8 cellular contexts compared by ENCODE assay signal in genomic region chr9:36862206-36863145, GRCh38.
A peak's percentile ranks its signal among the peaks of the same experiment; 100 is the strongest.
DNase-seq lines count a peak whose midpoint lies in the region; ATAC-seq, FAIRE-seq and TF ChIP-seq lines count a peak whose summit lies in the region.

No MANE protein-coding gene starts in this region.

- no peaks in the 10 kb centered on the region for H3K36me3 ChIP-seq in Caco-2 (ENCODE audit: control insufficient read depth, insufficient read depth, low read length)
- no peaks in the 10 kb centered on the region for H3K36me3 ChIP-seq in IMR-90 (ENCODE audit: control insufficient read depth, insufficient read depth, low read length)
- no peaks in the 10 kb centered on the region for H3K36me3 ChIP-seq in astrocyte (ENCODE audit: insufficient read depth, low read length)
- H3K36me3 ChIP-seq in thyroid gland, result no peaks in the 10 kb centered on the region
- no peaks in the 10 kb centered on the region for H3K36me3 ChIP-seq in CD4-positive, alpha-beta memory T cell (ENCODE audit: insufficient read depth, low read length)

- H3K4me2 ChIP-seq in IMR-90 (ENCODE audit: low read depth, low read length) (no peak overlapping the region), astrocyte (ENCODE audit: low read length) (no peak overlapping the region)

- H4K8ac ChIP-seq in IMR-90 (ENCODE audit: low read depth in 2 of 2, low read length in 2 of 2), result no peak overlapping the region

- no peaks in the 10 kb centered on the region for H3K9me1 ChIP-seq in IMR-90 (ENCODE audit: insufficient read depth, low read length)

- peak overlapping the region; percentile 70 for H2AK9ac ChIP-seq in IMR-90 (replicated peaks; ENCODE audit: low read depth, low read length, poor library complexity)

- DNase-seq in Caco-2, result peak; percentile 56 to 60
- peak; percentile 35 for DNase-seq in IMR-90
- DNase-seq in astrocyte (ENCODE audit: low read depth), result peak; percentile 8
- peak; percentile 47 for DNase-seq in iris pigment epithelial cell (ENCODE audit: low read depth)
- peak; percentile 6 to 21 for DNase-seq in thyroid gland
- no peak for DNase-seq in CD4-positive, alpha-beta memory T cell

- H3K27me3 Mint-ChIP-seq in Caco-2 (ENCODE audit: insufficient read depth, unreplicated experiment) (no peaks in the 10 kb centered on the region), astrocyte (ENCODE audit: low read depth, unreplicated experiment) (peaks cover 74% of the 10 kb centered on the region)
- H3K27me3 Mint-ChIP-seq in CD4-positive, alpha-beta memory T cell, result peaks cover 2 to 10% of the 10 kb centered on the region in 2 donors

- no peak overlapping the region for H2BK5ac ChIP-seq in IMR-90 (ENCODE audit: low read depth, low read length, poor library complexity, severe bottlenecking)

- WGBS in IMR-90 (ENCODE audit: extremely low coverage in 2 of 2, insufficient read length in 1 of 2), 2 experiments, result 68% methylated on average over 3 of the region's 21 CpGs; no CpG with 5 or more reads in 1 of the 2 experiments
- 43 to 56% methylated on average over 16 to 21 of the region's 21 CpGs for WGBS in thyroid gland, 2 donors

- no peak overlapping the region for H3K14ac ChIP-seq in IMR-90 (replicated peaks; ENCODE audit: low read depth, low read length)

- TF ChIP-seq CTCF in Caco-2 (IDR thresholded peaks at IDR 0.05; ENCODE audit: insufficient read depth in 1 of 2, low read depth in 1 of 2, low read length in 1 of 2, severe bottlenecking in 1 of 2, unreplicated experiment in 1 of 2) (peak; percentile 72 to 79), IMR-90 (conservative IDR thresholded peaks at IDR 0.05; ENCODE audit: low read depth, low read length) (peak; percentile 56), astrocyte (IDR thresholded peaks at IDR 0.05; ENCODE audit: insufficient read depth, low read depth, low read length) (peak; percentile 65), thyroid gland (IDR thresholded peaks at IDR 0.05) (peak in 3 of 6 experiments; percentile 13 to 50 (median 16))

- no peak overlapping the region for H2BK120ac ChIP-seq in IMR-90 (ENCODE audit: low read depth, low read length)

- H3K56ac ChIP-seq in IMR-90 (ENCODE audit: extremely low read depth, insufficient read depth, low read length), result no peak overlapping the region

- H3K9me3 Mint-ChIP-seq in Caco-2 (ENCODE audit: unreplicated experiment) (no peaks in the 10 kb centered on the region), astrocyte (ENCODE audit: unreplicated experiment) (no peaks in the 10 kb centered on the region)
- H3K9me3 Mint-ChIP-seq in CD4-positive, alpha-beta memory T cell, result no peaks in the 10 kb centered on the region

- H2AK5ac ChIP-seq in IMR-90 (ENCODE audit: low read depth, low read length), result no peak overlapping the region

- no peak overlapping the region for H3K4me3 Mint-ChIP-seq in Caco-2 (ENCODE audit: unreplicated experiment)
- no peak overlapping the region for H3K4me3 Mint-ChIP-seq in astrocyte (ENCODE audit: unreplicated experiment)
- no peak overlapping the region for H3K4me3 Mint-ChIP-seq in CD4-positive, alpha-beta memory T cell

- no peaks in the 10 kb centered on the region for H3K79me2 ChIP-seq in astrocyte (ENCODE audit: insufficient read depth, low read length)

- no TSS peak for BruUV-seq in Caco-2 (replicated peaks; lab: Mats Ljungman, UMichigan)
- no TSS peak for BruUV-seq in IMR-90 (replicated peaks; lab: Mats Ljungman, UMichigan)

- no peak overlapping the region for H3K23ac ChIP-seq in IMR-90 (ENCODE audit: low read depth, low read length)

- H3K27me3 ChIP-seq in Caco-2 (replicated peaks; ENCODE audit: control insufficient read depth, insufficient read depth, low read length) (no peaks in the 10 kb centered on the region), IMR-90 (ENCODE audit: control insufficient read depth, insufficient read depth, low read length) (peaks cover 64% of the 10 kb centered on the region), astrocyte (ENCODE audit: insufficient read depth, low read length) (peaks cover 33% of the 10 kb centered on the region), thyroid gland (no peaks in the 10 kb centered on the region)
- no peaks in the 10 kb centered on the region for H3K27me3 ChIP-seq in CD4-positive, alpha-beta memory T cell (ENCODE audit: insufficient read depth, low read length)

- dilution Hi-C loops in IMR-90 (cut with HindIII; ENCODE audit: low sequenced_read_pairs, unreplicated experiment), result no loop called here

- H3K4me1 ChIP-seq in Caco-2 (peaks cover 23% of the 10 kb centered on the region), IMR-90 (ENCODE audit: control insufficient read depth, insufficient read depth, low read length) (no peaks in the 10 kb centered on the region), astrocyte (ENCODE audit: insufficient read depth, low read length) (no peaks in the 10 kb centered on the region), thyroid gland (no peaks in the 10 kb centered on the region)
- no peaks in the 10 kb centered on the region for H3K4me1 ChIP-seq in CD4-positive, alpha-beta memory T cell (ENCODE audit: insufficient read depth, low read length)

- in situ Hi-C loops in IMR-90 (cut with MboI; ENCODE audit: low sequenced_read_pairs), result loop anchor here (25.0 kb wide), 1 partner anchor 400 kb away; no protein-coding TSS in a partner anchor

- H2BK20ac ChIP-seq in IMR-90 (ENCODE audit: low read depth, low read length), result no peak overlapping the region

- no peak overlapping the region for H2BK15ac ChIP-seq in IMR-90 (ENCODE audit: low read depth, low read length)

- ATAC-seq in IMR-90 (ENCODE audit: low read depth) (peak; percentile 88), HG03342 (IDR thresholded peaks at IDR 0.05; ENCODE audit: unreplicated experiment) (no peak), HG02588 (IDR thresholded peaks at IDR 0.05; ENCODE audit: unreplicated experiment) (no peak)

- H2AFZ ChIP-seq in IMR-90 (replicated peaks; ENCODE audit: low read length, poor library complexity) (no peak overlapping the region), astrocyte (ENCODE audit: low read depth, low read length) (no peak overlapping the region)

- no peak for FAIRE-seq in astrocyte (lab: Jason Lieb, UNC)

- no peak overlapping the region for H3K27ac Mint-ChIP-seq in Caco-2 (ENCODE audit: unreplicated experiment)
- no peak overlapping the region for H3K27ac Mint-ChIP-seq in astrocyte (ENCODE audit: unreplicated experiment)
- no peak overlapping the region for H3K27ac Mint-ChIP-seq in CD4-positive, alpha-beta memory T cell

- H4K91ac ChIP-seq in IMR-90 (ENCODE audit: insufficient read depth, low read depth, low read length), result no peak overlapping the region

- peaks cover 19% of the 10 kb centered on the region for H3K4me1 Mint-ChIP-seq in Caco-2 (ENCODE audit: low read depth, unreplicated experiment)
- peaks cover 2% of the 10 kb centered on the region for H3K4me1 Mint-ChIP-seq in astrocyte (ENCODE audit: low read depth, unreplicated experiment)
- H3K4me1 Mint-ChIP-seq in CD4-positive, alpha-beta memory T cell, result no peaks in the 10 kb centered on the region

- POLR2A ChIA-PET in Caco-2 (lab: Charles Lee), result no interaction called here
- POLR2A ChIA-PET in IMR-90 (lab: Charles Lee; ENCODE audit: unreplicated experiment), result no interaction called here
- POLR2A ChIA-PET in CD4-positive, alpha-beta memory T cell (lab: Charles Lee; ENCODE audit: partially characterized antibody), result no interaction called here

- H3K9me3 ChIP-seq in Caco-2, result no peaks in the 10 kb centered on the region
- no peaks in the 10 kb centered on the region for H3K9me3 ChIP-seq in IMR-90 (ENCODE audit: control insufficient read depth, insufficient read depth, low read length)
- H3K9me3 ChIP-seq in astrocyte (ENCODE audit: insufficient read depth, low read depth, low read length), result no peaks in the 10 kb centered on the region
- no peaks in the 10 kb centered on the region for H3K9me3 ChIP-seq in thyroid gland
- H3K9me3 ChIP-seq in CD4-positive, alpha-beta memory T cell (ENCODE audit: control insufficient read depth in 1 of 2, low read length in 2 of 2), result no peaks in the 10 kb centered on the region

- H3K4me3 ChIP-seq in Caco-2 (ENCODE audit: low read depth, low read length) (no peak overlapping the region), IMR-90 (ENCODE audit: insufficient read depth, low read depth, low read length) (no peak overlapping the region), astrocyte (ENCODE audit: insufficient read depth, low read depth, low read length) (no peak overlapping the region), thyroid gland (replicated peaks in 1 of 3) (no peak overlapping the region)
- H3K4me3 ChIP-seq in CD4-positive, alpha-beta memory T cell (ENCODE audit: low read length in 2 of 2), result no peak overlapping the region

- peak; percentile 55 for TF ChIP-seq RAD21 in IMR-90 (IDR thresholded peaks at IDR 0.05; ENCODE audit: low read length)

- H3K9ac ChIP-seq in IMR-90 (ENCODE audit: low read depth, low read length) (no peak overlapping the region), astrocyte (ENCODE audit: low read length) (no peak overlapping the region)

- H4K5ac ChIP-seq in IMR-90 (ENCODE audit: low read depth, low read length), result no peak overlapping the region

- no peaks in the 10 kb centered on the region for H3K79me1 ChIP-seq in IMR-90 (ENCODE audit: low read depth in 1 of 2, low read length in 2 of 2)

- intact Hi-C loops in Caco-2 (cut with micrococcal nuclease; ENCODE audit: unreplicated experiment), result no loop called here
- intact Hi-C loops in IMR-90 (cut with micrococcal nuclease), result no loop called here
- intact Hi-C loops in thyroid gland (cut with DNase I), result no loop called here
- intact Hi-C loops in CD4-positive, alpha-beta memory T cell (cut with micrococcal nuclease), result no loop called here

- no peak for TF ChIP-seq POLR2A in IMR-90 (IDR thresholded peaks at IDR 0.05; ENCODE audit: low read depth, low read length)
- no peak for TF ChIP-seq POLR2A in thyroid gland (IDR thresholded peaks at IDR 0.05)

- CTCF ChIA-PET in Caco-2 (lab: Charles Lee), result no interaction called here
- CTCF ChIA-PET in IMR-90 (lab: Yijun Ruan, JAX), result interaction anchor here (0.5 kb wide), 1 partner anchor 1457 kb away, joined by 3 read pairs; no protein-coding TSS in a partner anchor
- CTCF ChIA-PET in CD4-positive, alpha-beta memory T cell (lab: Charles Lee; ENCODE audit: partially characterized antibody), result interaction anchor here (1.1 kb wide), 1 partner anchor 11 kb away, joined by 8 read pairs; no protein-coding TSS in a partner anchor

- no peaks in the 10 kb centered on the region for H3K36me3 Mint-ChIP-seq in Caco-2 (ENCODE audit: insufficient read depth, unreplicated experiment)
- H3K36me3 Mint-ChIP-seq in astrocyte (ENCODE audit: low read depth, unreplicated experiment), result no peaks in the 10 kb centered on the region
- H3K36me3 Mint-ChIP-seq in CD4-positive, alpha-beta memory T cell, result no peaks in the 10 kb centered on the region

- no peaks in the 10 kb centered on the region for H4K20me1 ChIP-seq in IMR-90 (ENCODE audit: insufficient read depth, low read length)
- no peaks in the 10 kb centered on the region for H4K20me1 ChIP-seq in astrocyte (ENCODE audit: insufficient read depth, low read length)

- H3K4ac ChIP-seq in IMR-90 (ENCODE audit: low read depth, low read length), result no peak overlapping the region

- no peak overlapping the region for H3K18ac ChIP-seq in IMR-90 (ENCODE audit: low read depth, low read length)

- H3K27ac ChIP-seq in IMR-90 (ENCODE audit: insufficient read depth, low read length) (no peak overlapping the region), astrocyte (ENCODE audit: low read depth, low read length) (no peak overlapping the region), thyroid gland (no peak overlapping the region)
- no peak overlapping the region for H3K27ac ChIP-seq in CD4-positive, alpha-beta memory T cell (ENCODE audit: low read depth, low read length)

Comparison
In these comparisons a context has a peak if more than half of its experiments do, and no peak if none do; other contexts are left out.
1. DNase-seq: peak in Caco-2 (2 of 2), IMR-90 (single experiment), astrocyte (single experiment), iris pigment epithelial cell (single experiment) and thyroid gland (2 of 2); none in CD4-positive, alpha-beta memory T cell (0 of 5).